14 cellular contexts compared by ENCODE assay signal in genomic region chr14:68239988-68240387, GRCh38.
DNase-seq lines count a peak whose midpoint lies in the region; ATAC-seq, FAIRE-seq and TF ChIP-seq lines count a peak whose summit lies in the region.
"Had no signal": no experiment of that assay in that cellular context is flagged by ENCODE, and none has a peak within 500 bp of the region (broad histone marks: within the 10 kb centered on the region; RNA-seq: fewer than 3 reads in every experiment).

No MANE protein-coding gene starts in this region.

- H3K4me1 ChIP-seq in HCT116 (ENCODE audit: control insufficient read depth in 1 of 2, insufficient read depth in 2 of 2, low read length in 2 of 2) = peaks cover 0 to 45% of the 10 kb centered on the region in 2 experiments; a peak in 2 of 4 replicates
- H3K4me1 ChIP-seq in body of pancreas = peaks cover 70% of the 10 kb centered on the region
- H3K4me1 ChIP-seq in lower lobe of right lung = peaks cover 28% of the 10 kb centered on the region
- H3K4me1 ChIP-seq in osteoblast (ENCODE audit: insufficient read depth, low read length) = no peaks in the 10 kb centered on the region

- DNase-seq in HCT116 (ENCODE audit: low read depth, low spot score) (no peak), body of pancreas (peak in 2 of 4 donors; percentile 25 to 34), lower lobe of right lung (no peak), renal cortical epithelial cell (ENCODE audit: low read depth) (peak; percentile 73), HUDEP-2 (lab: John Stamatoyannopoulos, UW; ENCODE audit: unreplicated experiment in 76 of 76) (no peak), D721Med (ENCODE audit: insufficient read length, low spot score) (no peak), osteoblast (ENCODE audit: insufficient read length, low spot score, missing footprints) (no peak)
- DNase-seq: activated CD4-positive, CD25-positive, alpha-beta regulatory T cell; activated CD8-positive, alpha-beta memory T cell treated with anti-CD3 and anti-CD28 coated beads, Interleukin-2, amount 50 U/mL, for 48 hours; naive thymus-derived CD4-positive, alpha-beta T cell; NCI-H1048; NCI-H2227 treated with DMSO at 0.1 percent for 48 hours; tibial artery had no signal

- TF ChIP-seq POLR2A in HCT116 (IDR thresholded peaks at IDR 0.05; ENCODE audit: borderline replicate concordance, extremely low read depth, insufficient read depth, insufficient read length) (no peak), body of pancreas (IDR thresholded peaks at IDR 0.05) (no peak)

- no peaks in the 10 kb centered on the region for H3K9me2 ChIP-seq in HCT116 (ENCODE audit: insufficient read depth)

- RAD21 ChIA-PET in HCT116 (lab: Charles Lee; ENCODE audit: low non-redundant PET in 1 of 2, low total read pairs in 2 of 2, uncharacterized antibody in 2 of 2, unreplicated experiment in 2 of 2) = no interaction called here

- no peak overlapping the region for H3K4me2 ChIP-seq in HCT116 (ENCODE audit: low read length)
- H3K4me2 ChIP-seq in osteoblast (ENCODE audit: insufficient read depth, low read length) = no peak overlapping the region

- H3K4me3 ChIP-seq in HCT116 (replicated peaks in 1 of 2; ENCODE audit: low read depth in 1 of 2, low read length in 2 of 2) (no peak overlapping the region), body of pancreas (no peak overlapping the region), lower lobe of right lung (no peak overlapping the region), osteoblast (ENCODE audit: insufficient read depth, low read length) (no peak overlapping the region)
- H3K4me3 ChIP-seq: tibial artery had no signal

- H3K9me3 ChIP-seq in HCT116 (ENCODE audit: control insufficient read depth in 1 of 2, insufficient read depth in 1 of 2, low read depth in 1 of 2, low read length in 2 of 2) = no peaks in the 10 kb centered on the region
- H3K9me3 ChIP-seq in body of pancreas = no peaks in the 10 kb centered on the region
- no peaks in the 10 kb centered on the region for H3K9me3 ChIP-seq in lower lobe of right lung
- no peaks in the 10 kb centered on the region for H3K9me3 ChIP-seq in osteoblast (ENCODE audit: low read depth, low read length)
- H3K9me3 ChIP-seq: tibial artery had no signal

- H2AFZ ChIP-seq in HCT116 (ENCODE audit: low read depth, low read length, poor library complexity, severe bottlenecking) (no peak overlapping the region), osteoblast (ENCODE audit: low read length) (no peak overlapping the region)

- TF ChIP-seq CTCF in HCT116 (IDR thresholded peaks at IDR 0.05 in 2 of 3, conservative IDR thresholded peaks at IDR 0.05 in 1 of 3; ENCODE audit: borderline replicate concordance in 1 of 3, insufficient read depth in 1 of 3, low read depth in 2 of 3, low read length in 2 of 3) (no peak), body of pancreas (IDR thresholded peaks at IDR 0.05) (no peak), lower lobe of right lung (IDR thresholded peaks at IDR 0.05) (no peak), D721Med (IDR thresholded peaks at IDR 0.05; ENCODE audit: insufficient read depth, missing control alignments) (no peak), osteoblast (IDR thresholded peaks at IDR 0.05; ENCODE audit: extremely low read depth, low read depth, low read length) (no peak)

- intact Hi-C loops in HCT116 (cut with micrococcal nuclease) (no loop called here), body of pancreas (cut with DNase I) (no loop called here), lower lobe of right lung (cut with DNase I) (loop anchor here (10.0 kb wide), 2 partner anchors 295 to 555 kb away; partner anchors contain the start of gene ZFP36L1)

- H4K20me1 ChIP-seq in HCT116 (ENCODE audit: insufficient read depth) (no peaks in the 10 kb centered on the region), osteoblast (ENCODE audit: insufficient read depth, low read length) (no peaks in the 10 kb centered on the region)

- H3K27ac ChIP-seq in HCT116 (ENCODE audit: low read depth, low read length) = peak overlapping the region; percentile 16; the same call in 1 of the 2 replicates
- peak overlapping the region; percentile 27 to 78 (median 57) for H3K27ac ChIP-seq in body of pancreas
- peak overlapping the region; percentile 57 for H3K27ac ChIP-seq in lower lobe of right lung
- no peak overlapping the region for H3K27ac ChIP-seq in osteoblast (ENCODE audit: low read depth, low read length)
- H3K27ac ChIP-seq: tibial artery had no signal

- POLR2A ChIA-PET in HCT116 (lab: Charles Lee) = no interaction called here

- CTCF ChIA-PET in HCT116 (lab: Charles Lee) = no interaction called here

- 73 to 75% methylated on average over 5 of the region's 5 CpGs for WGBS in body of pancreas, 2 donors

- no peak overlapping the region for H3K9ac ChIP-seq in HCT116 (ENCODE audit: low read length)

- no peaks in the 10 kb centered on the region for H3K79me2 ChIP-seq in HCT116 (ENCODE audit: insufficient read depth, low read length)
- no peaks in the 10 kb centered on the region for H3K79me2 ChIP-seq in osteoblast (ENCODE audit: insufficient read depth, low read length)

- FAIRE-seq in D721Med (lab: Jason Lieb, UNC) = no peak

- ATAC-seq in HCT116 (no peak), body of pancreas (peak; percentile 67), lower lobe of right lung (peak; percentile 52 to 56), HG02678 (IDR thresholded peaks at IDR 0.05; ENCODE audit: unreplicated experiment) (no peak)
- ATAC-seq: naive thymus-derived CD4-positive, alpha-beta T cell had no signal

- no peaks in the 10 kb centered on the region for H3K27me3 ChIP-seq in HCT116 (ENCODE audit: insufficient read depth, low read length)
- no peaks in the 10 kb centered on the region for H3K27me3 ChIP-seq in body of pancreas
- H3K27me3 ChIP-seq in lower lobe of right lung (ENCODE audit: low read depth) = no peaks in the 10 kb centered on the region
- no peaks in the 10 kb centered on the region for H3K27me3 ChIP-seq in osteoblast (ENCODE audit: insufficient read depth, low read length)
- H3K27me3 ChIP-seq: tibial artery had no signal

- no peak for TF ChIP-seq RAD21 in HCT116 (IDR thresholded peaks at IDR 0.05; ENCODE audit: low read depth)

- no TSS peak for BruUV-seq in HCT116 (replicated peaks; lab: Mats Ljungman, UMichigan)

- H3K36me3 ChIP-seq in HCT116 (ENCODE audit: control insufficient read depth in 1 of 2, insufficient read depth in 2 of 2, low read length in 2 of 2) (no peaks in the 10 kb centered on the region), body of pancreas (replicated peaks in 1 of 2; ENCODE audit: insufficient read depth in 1 of 2, low read depth in 2 of 2) (no peaks in the 10 kb centered on the region), lower lobe of right lung (no peaks in the 10 kb centered on the region), osteoblast (ENCODE audit: insufficient read depth, low read length) (no peaks in the 10 kb centered on the region)
- H3K36me3 ChIP-seq: tibial artery had no signal

TF ChIP-seq in HCT116, 20 proteins besides CTCF, POLR2A, EP300 and RAD21:
- no peak for TF ChIP-seq ZNF274 (IDR thresholded peaks at IDR 0.05; ENCODE audit: low read depth, low read length)
- no peak for TF ChIP-seq TCF7L2 (IDR thresholded peaks at IDR 0.05; ENCODE audit: borderline replicate concordance, extremely low read depth, insufficient read depth, insufficient read length)
- TF ChIP-seq CEBPB (IDR thresholded peaks at IDR 0.05; ENCODE audit: low read depth) = no peak
- no peak for TF ChIP-seq EZH2phosphoT487 (IDR thresholded peaks at IDR 0.05; ENCODE audit: borderline replicate concordance)
- TF ChIP-seq EGR1 (IDR thresholded peaks at IDR 0.05; ENCODE audit: low read depth) = no peak

Comparison
In these comparisons a context has a peak if more than half of its experiments do, and no peak if none do; other contexts are left out.
1. ATAC-seq: peak in body of pancreas (single experiment) and lower lobe of right lung (2 of 2); none in HCT116 (single experiment) and HG02678 (single experiment).